In the genomic region with DNA sequence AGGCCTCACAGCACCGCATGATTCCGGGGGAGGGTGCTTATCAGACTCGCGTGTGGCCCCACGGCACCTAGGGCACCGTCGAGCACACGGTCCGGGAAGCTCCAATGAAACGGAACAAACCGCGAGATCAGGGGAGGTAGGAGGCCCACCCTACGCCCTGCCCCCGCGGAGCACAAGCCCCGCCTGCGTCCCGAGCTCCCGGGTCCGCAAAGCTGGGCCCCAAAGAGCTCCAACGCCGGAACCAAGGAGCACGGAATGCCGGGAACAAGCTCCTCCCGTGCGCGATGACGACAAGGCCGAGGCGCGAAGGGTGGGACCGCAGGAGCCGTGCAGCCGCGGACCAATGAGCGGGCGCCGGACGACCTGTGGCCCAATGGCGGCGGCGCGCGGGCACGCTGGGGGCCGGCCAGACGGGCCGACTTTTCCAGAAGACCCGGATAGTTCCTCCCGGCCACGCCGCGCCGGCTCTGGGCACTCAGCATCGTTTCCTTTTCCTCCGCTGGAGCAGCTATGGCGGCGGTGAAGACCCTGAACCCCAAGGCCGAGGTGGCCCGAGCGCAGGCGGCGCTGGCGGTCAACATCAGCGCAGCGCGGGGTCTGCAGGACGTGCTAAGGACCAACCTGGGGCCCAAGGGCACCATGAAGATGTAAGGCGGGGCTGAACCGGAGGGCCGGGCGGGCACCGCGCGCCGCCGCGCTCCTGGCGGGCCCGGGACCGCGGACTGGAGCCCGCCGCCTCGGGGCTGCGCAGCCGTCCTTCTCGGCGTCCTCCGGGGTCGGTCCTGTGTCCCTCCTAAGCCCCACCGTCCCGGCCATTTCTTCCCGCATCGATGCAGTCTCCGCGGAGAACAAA, we compare ENCODE assay signal across 8 cellular contexts. TPM values are rescaled to one million over a fixed set of nuclear protein-coding genes. Genes with fewer than 3 reads are reported as not detected.
DNase-seq lines count a peak whose midpoint lies in the region; ATAC-seq and TF ChIP-seq lines count a peak whose summit lies in the region.

A gene with protein sequence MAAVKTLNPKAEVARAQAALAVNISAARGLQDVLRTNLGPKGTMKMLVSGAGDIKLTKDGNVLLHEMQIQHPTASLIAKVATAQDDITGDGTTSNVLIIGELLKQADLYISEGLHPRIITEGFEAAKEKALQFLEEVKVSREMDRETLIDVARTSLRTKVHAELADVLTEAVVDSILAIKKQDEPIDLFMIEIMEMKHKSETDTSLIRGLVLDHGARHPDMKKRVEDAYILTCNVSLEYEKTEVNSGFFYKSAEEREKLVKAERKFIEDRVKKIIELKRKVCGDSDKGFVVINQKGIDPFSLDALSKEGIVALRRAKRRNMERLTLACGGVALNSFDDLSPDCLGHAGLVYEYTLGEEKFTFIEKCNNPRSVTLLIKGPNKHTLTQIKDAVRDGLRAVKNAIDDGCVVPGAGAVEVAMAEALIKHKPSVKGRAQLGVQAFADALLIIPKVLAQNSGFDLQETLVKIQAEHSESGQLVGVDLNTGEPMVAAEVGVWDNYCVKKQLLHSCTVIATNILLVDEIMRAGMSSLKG (plus strand): TSS at position 427 of the 853 bp plus-strand sequence. CDS start 84 bp downstream, at position 511.
A gene (minus strand): TSS at position 106 of the 853 bp plus-strand sequence. CDS start 30,232 bp downstream, outside the sequence.

- no peaks in the 10 kb centered on the region for H3K27me3 ChIP-seq in right atrium auricular region
- H3K27me3 ChIP-seq in uterus = no peaks in the 10 kb centered on the region

- intact Hi-C loops in uterus (cut with DNase I; ENCODE audit: low total_unique reads) = no loop called here

- DNase-seq in NCI-H187 (lab: John Stamatoyannopoulos, UW) (peak; percentile 86 to 90), T-helper 2 cell (peak; percentile 78 to 93 (median 89)), right atrium auricular region (ENCODE audit: low spot score) (peak; percentile 97), pulmonary artery endothelial cell (ENCODE audit: low read depth, low spot score) (peak; percentile 94), uterus (peak; percentile 97 to 98)

- peak; percentile 64 to 86 for TF ChIP-seq POLR2A in uterus (IDR thresholded peaks at IDR 0.05)

- H3K4me1 ChIP-seq in right atrium auricular region = peaks cover 0 to 41% of the 10 kb centered on the region in 2 donors
- no peaks in the 10 kb centered on the region for H3K4me1 ChIP-seq in uterus

- no peaks in the 10 kb centered on the region for H3K9me3 ChIP-seq in right atrium auricular region
- no peaks in the 10 kb centered on the region for H3K9me3 ChIP-seq in uterus

- H3K4me3 ChIP-seq in right atrium auricular region (peak within 1 kb of the TSS; percentile 76 to 82), uterus (peak within 1 kb of the TSS; percentile 82 to 90)

- ATAC-seq in GM18498 (IDR thresholded peaks at IDR 0.05; ENCODE audit: unreplicated experiment) = peak; percentile 97
- peak; percentile 92 for ATAC-seq in HG02938 (IDR thresholded peaks at IDR 0.05; ENCODE audit: unreplicated experiment)

- peak within 1 kb of the TSS; percentile 94 for H3K27ac ChIP-seq in angular gyrus (ENCODE audit: low read depth, low read length)
- peak within 1 kb of the TSS; percentile 88 to 90 for H3K27ac ChIP-seq in right atrium auricular region
- H3K27ac ChIP-seq in uterus = peak within 1 kb of the TSS; percentile 91 to 95

- H3K36me3 ChIP-seq in right atrium auricular region (peaks cover 33% of the 10 kb centered on the region), uterus (no peaks in the 10 kb centered on the region)

- TF ChIP-seq CTCF in right atrium auricular region (IDR thresholded peaks at IDR 0.05) (no peak), uterus (IDR thresholded peaks at IDR 0.05) (peak in 1 of 4 experiments; percentile 18)

RNA-seq across cellular contexts. Expression of the first gene that starts in this region (rescaled TPM):
- total RNA-seq in right atrium auricular region (10 to 100 TPM; 39.3 to 68.1 TPM), pulmonary artery endothelial cell (394 and 428 TPM in 2 replicates), uterus (100 to 1,000 TPM in 3 of 4 donors, 10 to 100 TPM in 1; 88.0 to 255 (median 194) TPM)

RNA-seq across cellular contexts. Expression of the second gene that starts in this region (rescaled TPM):
- total RNA-seq in right atrium auricular region (10 to 100 TPM in 1 of 2 donors, 1 to 10 TPM in 1; 8.0 to 11.6 TPM), pulmonary artery endothelial cell (55.8 and 79.4 TPM in 2 replicates), uterus (10 to 100 TPM in 3 of 4 donors, 1 to 10 TPM in 1; 4.5 to 25.6 (median 16.7) TPM)

Comparison
In these comparisons a context has a peak if more than half of its experiments do, and no peak if none do; other contexts are left out.
1. Peak in every context shown above with its lines: DNase-seq, ATAC-seq, H3K4me3 ChIP-seq and H3K27ac ChIP-seq.